In the genomic region with DNA sequence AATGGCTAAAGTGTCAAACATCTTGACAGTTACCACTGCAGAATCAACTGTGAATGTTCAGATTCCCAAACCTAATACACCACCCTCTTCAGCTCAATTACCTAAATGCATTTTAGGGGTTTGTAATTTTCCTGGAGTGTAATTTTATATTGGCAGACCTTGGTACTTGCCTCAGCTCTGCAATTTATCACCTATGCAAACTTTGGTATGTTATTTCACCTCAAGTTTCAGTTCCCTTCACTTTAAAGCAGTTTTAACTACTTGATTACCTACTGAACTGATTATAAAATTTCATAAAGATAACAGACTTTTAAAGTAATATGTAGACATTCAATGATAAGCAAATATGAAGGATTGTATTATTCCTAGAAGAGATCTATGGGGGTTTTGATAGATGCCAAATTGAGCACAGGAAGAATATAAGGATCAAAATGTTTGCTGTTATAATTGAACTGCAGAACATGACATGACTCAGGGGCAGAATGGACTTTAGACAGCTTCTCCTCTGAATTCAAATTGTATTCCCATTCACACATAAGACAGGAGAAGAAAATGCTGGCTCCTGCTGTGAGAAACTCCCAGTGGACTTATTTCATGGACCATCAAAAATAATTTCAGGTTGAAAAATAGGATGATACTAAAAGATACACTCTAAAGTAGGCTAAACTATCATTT, we compare ENCODE assay signal across 2 cellular contexts.
TF ChIP-seq lines count a peak whose summit lies in the region.

No MANE protein-coding gene starts in this region.

TF ChIP-seq in GM12891, 5 proteins besides CTCF, POLR2A, EP300 and RAD21 (continued from another document):
- TF ChIP-seq POU2F2 (IDR thresholded peaks at IDR 0.05; ENCODE audit: low read depth, low read length), result no peak
TF ChIP-seq in GM12891: peak in this region for 1.

TF ChIP-seq in H1, 55 proteins besides CTCF, POLR2A, EP300 and RAD21 (continued from another document):
- TF ChIP-seq JUN (IDR thresholded peaks at IDR 0.05; ENCODE audit: low read depth, low read length), result no peak
- TF ChIP-seq TAF7 (optimal IDR thresholded peaks at IDR 0.05; ENCODE audit: borderline replicate concordance, low read depth, low read length), result no peak
- no peak for TF ChIP-seq YY1 (IDR thresholded peaks at IDR 0.05; ENCODE audit: low read depth, low read length)
- TF ChIP-seq SUZ12 (IDR thresholded peaks at IDR 0.05; ENCODE audit: low read length), result no peak
- TF ChIP-seq USF2 (IDR thresholded peaks at IDR 0.05; ENCODE audit: low read length), result no peak
- no peak for TF ChIP-seq NRF1 (IDR thresholded peaks at IDR 0.05; ENCODE audit: low read depth, low read length)
- no peak for TF ChIP-seq CTBP2 (IDR thresholded peaks at IDR 0.05; ENCODE audit: borderline replicate concordance, insufficient read depth, insufficient read length, low read length)
- no peak for TF ChIP-seq RFX5 (IDR thresholded peaks at IDR 0.05; ENCODE audit: borderline replicate concordance, low read depth, low read length)
- no peak for TF ChIP-seq NANOG (IDR thresholded peaks at IDR 0.05; ENCODE audit: insufficient read depth, low read depth, low read length, poor library complexity, severe bottlenecking)
